Comparison of ENCODE assay signal across 8 cellular contexts in genomic region chr1:38005195-38006007, GRCh38. TPM values are rescaled to one million over a fixed set of nuclear protein-coding genes. Genes with fewer than 3 reads are reported as not detected.
DNase-seq lines count a peak whose midpoint lies in the region; ATAC-seq, FAIRE-seq and TF ChIP-seq lines count a peak whose summit lies in the region.

A gene with protein sequence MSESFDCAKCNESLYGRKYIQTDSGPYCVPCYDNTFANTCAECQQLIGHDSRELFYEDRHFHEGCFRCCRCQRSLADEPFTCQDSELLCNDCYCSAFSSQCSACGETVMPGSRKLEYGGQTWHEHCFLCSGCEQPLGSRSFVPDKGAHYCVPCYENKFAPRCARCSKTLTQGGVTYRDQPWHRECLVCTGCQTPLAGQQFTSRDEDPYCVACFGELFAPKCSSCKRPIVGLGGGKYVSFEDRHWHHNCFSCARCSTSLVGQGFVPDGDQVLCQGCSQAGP (minus strand): TSS chr1:38005514. CDS start chr1:37999412, 6,102 bp downstream.

- peaks cover 2% of the 10 kb centered on the region for H3K36me3 Mint-ChIP-seq in T-helper 17 cell (ENCODE audit: low read depth)

- peak within 1 kb of the TSS; percentile 63 for H3K9ac ChIP-seq in HUES64 (ENCODE audit: low read depth, low read length)
- peak within 1 kb of the TSS; percentile 66 to 83 for H3K9ac ChIP-seq in kidney (ENCODE audit: low read length in 2 of 2)

- no peak for FAIRE-seq in kidney (lab: Jason Lieb, UNC)

- DNase-seq in GF-D8 (lab: John Stamatoyannopoulos, UW) (peak; percentile 40), T-helper 17 cell (peak in 2 of 3 donors; percentile 59 to 61), cardiac fibroblast (ENCODE audit: low read depth in 2 of 2) (peak; percentile 39 to 73), kidney (peak; percentile 87), superior temporal gyrus (ENCODE audit: extremely low spot score) (no peak)
- peak; percentile 49 for DNase-seq in stimulated activated CD4-positive, alpha-beta T cell treated with anti-CD3 and anti-CD28 coated beads, Interleukin-4, amount 100 ng/mL, for 1 hour

- H3K9me3 ChIP-seq in HUES64 (ENCODE audit: insufficient read depth, low read depth, low read length) (no peaks in the 10 kb centered on the region), T-helper 17 cell (ENCODE audit: control insufficient read depth, low read length, poor library complexity, severe bottlenecking) (no peaks in the 10 kb centered on the region), kidney (ENCODE audit: control insufficient read depth in 1 of 2, low read length in 2 of 2) (no peaks in the 10 kb centered on the region)

- peak within 1 kb of the TSS; percentile 87 for H3K27ac Mint-ChIP-seq in T-helper 17 cell

- H3K27me3 ChIP-seq in HUES64 (ENCODE audit: insufficient read depth, low read length) = no peaks in the 10 kb centered on the region

- H3K4me3 Mint-ChIP-seq in T-helper 17 cell = peak within 1 kb of the TSS; percentile 89

- TF ChIP-seq CTCF in cardiac fibroblast (IDR thresholded peaks at IDR 0.05; ENCODE audit: low read depth, low read length) = no peak
- no peak for TF ChIP-seq CTCF in kidney (IDR thresholded peaks at IDR 0.05; ENCODE audit: borderline replicate concordance, extremely low read depth, insufficient read depth)

- peaks cover 8% of the 10 kb centered on the region for H3K4me1 Mint-ChIP-seq in T-helper 17 cell

- WGBS in HUES64 = 2% methylated on average over 65 of the region's 83 CpGs

- H3K36me3 ChIP-seq in HUES64 (ENCODE audit: insufficient read depth, low read length) = no peaks in the 10 kb centered on the region
- H3K36me3 ChIP-seq in kidney (ENCODE audit: control insufficient read depth in 1 of 2, insufficient read depth in 2 of 2, low read length in 2 of 2) = no peaks in the 10 kb centered on the region

- intact Hi-C loops in kidney (cut with DNase I) = no loop called here

- H3K4me1 ChIP-seq in HUES64 (ENCODE audit: insufficient read depth, low read length) = peaks cover 37% of the 10 kb centered on the region
- H3K4me1 ChIP-seq in kidney (ENCODE audit: control insufficient read depth in 1 of 2, insufficient read depth in 1 of 2, low read depth in 1 of 2, low read length in 2 of 2) = peaks cover 1 to 24% of the 10 kb centered on the region in 2 donors

- H3K27ac ChIP-seq in HUES64 (ENCODE audit: low read depth, low read length) = peak within 1 kb of the TSS; percentile 40; the same call in 1 of the 2 replicates
- H3K27ac ChIP-seq in kidney (ENCODE audit: low read depth in 2 of 2, low read length in 2 of 2) = peak within 1 kb of the TSS; percentile 33 to 69

- peak; percentile 57 for ATAC-seq in T-helper 17 cell
- no peak for ATAC-seq in HG03571 (IDR thresholded peaks at IDR 0.05; ENCODE audit: unreplicated experiment)

- H3K4me3 ChIP-seq in HUES64 (ENCODE audit: low read length) = peak within 1 kb of the TSS; percentile 76
- H3K4me3 ChIP-seq in cardiac fibroblast (replicated peaks in 1 of 2; ENCODE audit: low read depth in 2 of 2, low read length in 2 of 2) = peak within 1 kb of the TSS; percentile 68 to 79
- H3K4me3 ChIP-seq in kidney (ENCODE audit: low read length in 2 of 2) = peak within 1 kb of the TSS; percentile 70 to 78

- peaks cover 14% of the 10 kb centered on the region for H3K27me3 Mint-ChIP-seq in T-helper 17 cell

RNA-seq across cellular contexts. Expression of the gene that starts here (rescaled TPM):
- 19.7 TPM for polyA plus RNA-seq in HUES64 (2013, experiment 1 of 2)
- 20.8 TPM for polyA plus RNA-seq in HUES64 (2013, experiment 2 of 2)
- total RNA-seq in T-helper 17 cell = 1 to 10 TPM; 3.6 to 4.9 TPM
- total RNA-seq in kidney = 19.6 TPM
- 8.2 TPM for polyA plus RNA-seq in kidney (ENCODE audit: insufficient read depth, low read depth, low replicate concordance)
